ENCODE assay signal across 8 cellular contexts in genomic region chr5:132456553-132457361, GRCh38. TPM values are rescaled to one million over a fixed set of nuclear protein-coding genes. Genes with fewer than 3 reads are reported as not detected.
A peak's percentile ranks its signal among the peaks of the same experiment; 100 is the strongest.
DNase-seq lines count a peak whose midpoint lies in the region; ATAC-seq lines count a peak whose summit lies in the region.

No MANE protein-coding gene starts in this region.

- peaks cover 88% of the 10 kb centered on the region for H3K4me1 Mint-ChIP-seq in dendritic cell treated with granulocyte-macrophage colony-stimulating factor and Interleukin-4, amounts not matched to agents 40 ng/mL and 50 ng/mL, for 4 days (ENCODE audit: low read depth)
- H3K4me1 Mint-ChIP-seq in naive thymus-derived CD4-positive, alpha-beta T cell: peaks cover 83 to 97% (median 93%) of the 10 kb centered on the region in 7 donors

- H3K36me3 Mint-ChIP-seq in dendritic cell treated with granulocyte-macrophage colony-stimulating factor and Interleukin-4, amounts not matched to agents 40 ng/mL and 50 ng/mL, for 4 days (ENCODE audit: low read depth): peaks cover 8% of the 10 kb centered on the region
- H3K36me3 Mint-ChIP-seq in naive thymus-derived CD4-positive, alpha-beta T cell: peaks cover 13 to 58% (median 34%) of the 10 kb centered on the region in 5 donors

- H3K36me3 ChIP-seq in naive thymus-derived CD4-positive, alpha-beta T cell (ENCODE audit: control insufficient read depth in 2 of 3, insufficient read depth in 3 of 3, low read length in 3 of 3): peaks cover 0 to 15% (median 0%) of the 10 kb centered on the region in 3 experiments

- DNase-seq in T-helper 9 cell (peak; percentile 58), cerebellar nuclear complex (lab: John Stamatoyannopoulos, UW) (no peak), NCI-H2081 (lab: John Stamatoyannopoulos, UW) (no peak)
- DNase-seq in naive thymus-derived CD4-positive, alpha-beta T cell: peak in 8 of 9 donors; percentile 55 to 80 (median 70)

- POLR2A ChIA-PET in naive thymus-derived CD4-positive, alpha-beta T cell (lab: Charles Lee): interaction anchor here (0.6 to 8.5 kb wide), 17 partner anchors 9 to 416 kb away, joined by 3 to 226 read pairs (median 10); partner anchors contain the start of genes IRF1 and UQCRQ

- no peaks in the 10 kb centered on the region for H3K9me3 Mint-ChIP-seq in dendritic cell treated with granulocyte-macrophage colony-stimulating factor and Interleukin-4, amounts not matched to agents 40 ng/mL and 50 ng/mL, for 4 days
- H3K9me3 Mint-ChIP-seq in naive thymus-derived CD4-positive, alpha-beta T cell: peaks cover 0 to 9% (median 0%) of the 10 kb centered on the region in 11 donors

- peak; percentile 39 for ATAC-seq in GM19025 (IDR thresholded peaks at IDR 0.05; ENCODE audit: low read depth, unreplicated experiment)
- peak; percentile 35 for ATAC-seq in HG03139 (IDR thresholded peaks at IDR 0.05; ENCODE audit: unreplicated experiment)
- ATAC-seq in naive thymus-derived CD4-positive, alpha-beta T cell: peak; percentile 84
- ATAC-seq in HG03565 (IDR thresholded peaks at IDR 0.05; ENCODE audit: unreplicated experiment): no peak

- H3K4me3 Mint-ChIP-seq in dendritic cell treated with granulocyte-macrophage colony-stimulating factor and Interleukin-4, amounts not matched to agents 40 ng/mL and 50 ng/mL, for 4 days: peak overlapping the region; percentile 23
- H3K4me3 Mint-ChIP-seq in naive thymus-derived CD4-positive, alpha-beta T cell: peak overlapping the region; percentile 60 to 85 (median 78)

- no peaks in the 10 kb centered on the region for H3K27me3 ChIP-seq in naive thymus-derived CD4-positive, alpha-beta T cell (ENCODE audit: control insufficient read depth in 2 of 2, insufficient read depth in 2 of 2, low read length in 2 of 2)

- H3K27ac Mint-ChIP-seq in dendritic cell treated with granulocyte-macrophage colony-stimulating factor and Interleukin-4, amounts not matched to agents 40 ng/mL and 50 ng/mL, for 4 days: peak overlapping the region; percentile 89
- H3K27ac Mint-ChIP-seq in naive thymus-derived CD4-positive, alpha-beta T cell: peak overlapping the region; percentile 93 to 100 (median 99)

- H3K27ac ChIP-seq in naive thymus-derived CD4-positive, alpha-beta T cell (ENCODE audit: low read depth, low read length): peak overlapping the region; percentile 77

- no peaks in the 10 kb centered on the region for H3K9me3 ChIP-seq in naive thymus-derived CD4-positive, alpha-beta T cell (ENCODE audit: control insufficient read depth in 2 of 3, low read length in 3 of 3)

- peak overlapping the region; percentile 40 for H3K4me3 ChIP-seq in naive thymus-derived CD4-positive, alpha-beta T cell (ENCODE audit: low read length)

- intact Hi-C loops in dendritic cell treated with granulocyte-macrophage colony-stimulating factor and Interleukin-4, amounts not matched to agents 40 ng/mL and 50 ng/mL, for 4 days (cut with micrococcal nuclease): no loop called here
- intact Hi-C loops in naive thymus-derived CD4-positive, alpha-beta T cell (cut with micrococcal nuclease): loop anchor here (1.0 to 2.0 kb wide), 8 partner anchors 8 to 34 kb away; partner anchors contain the start of gene IRF1 (in 2 of the 2)

- CTCF ChIA-PET in naive thymus-derived CD4-positive, alpha-beta T cell (lab: Charles Lee): interaction anchor here (0.5 to 6.0 kb wide), 14 partner anchors 9 to 50 kb away, joined by 3 to 30 read pairs (median 6); partner anchors contain the start of gene IRF1

- H3K27me3 Mint-ChIP-seq in dendritic cell treated with granulocyte-macrophage colony-stimulating factor and Interleukin-4, amounts not matched to agents 40 ng/mL and 50 ng/mL, for 4 days: no peaks in the 10 kb centered on the region
- H3K27me3 Mint-ChIP-seq in naive thymus-derived CD4-positive, alpha-beta T cell: no peaks in the 10 kb centered on the region

- H3K4me1 ChIP-seq in naive thymus-derived CD4-positive, alpha-beta T cell (ENCODE audit: control insufficient read depth in 2 of 2, insufficient read depth in 2 of 2, low read length in 2 of 2): peaks cover 89 to 96% of the 10 kb centered on the region in 2 donors

RNA-seq across cellular contexts. Expression of gene IRF1, which starts 33.8 kb away (rescaled TPM):
- total RNA-seq in naive thymus-derived CD4-positive, alpha-beta T cell: 100 to 1,000 TPM; 118 to 632 (median 549) TPM
- polyA plus RNA-seq in naive thymus-derived CD4-positive, alpha-beta T cell: 100 to 1,000 TPM; 148 to 174 TPM

Comparison
In these comparisons a context has a peak if more than half of its experiments do, and no peak if none do; other contexts are left out.
1. DNase-seq: peak in T-helper 9 cell (single experiment) and naive thymus-derived CD4-positive, alpha-beta T cell (8 of 9); none in cerebellar nuclear complex (0 of 2) and NCI-H2081 (0 of 2).